ENCODE assay signal across 10 cellular contexts in the genomic region with DNA sequence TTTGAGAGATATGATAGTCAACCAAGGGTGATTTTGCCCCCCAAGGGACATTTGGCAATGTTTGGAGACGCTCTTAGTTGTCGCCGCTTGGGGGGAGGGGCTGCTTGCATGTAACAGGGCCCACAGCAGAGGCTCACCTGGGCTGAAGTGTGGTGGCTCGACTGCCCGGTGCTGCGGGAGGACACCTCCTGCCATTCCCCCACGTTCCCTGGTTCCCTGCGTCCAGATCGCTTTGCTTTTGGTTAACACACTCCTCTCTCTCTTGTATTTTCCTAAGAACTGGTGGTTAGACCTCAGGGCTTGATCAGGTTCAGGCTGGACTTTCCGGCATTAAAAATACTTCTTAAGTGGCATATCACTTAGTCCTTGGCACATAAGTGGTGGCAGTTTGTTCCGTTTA. TPM values are rescaled to one million over a fixed set of nuclear protein-coding genes. Genes with fewer than 3 reads are reported as not detected.
A peak's percentile ranks its signal among the peaks of the same experiment; 100 is the strongest.
DNase-seq lines count a peak whose midpoint lies in the region; ATAC-seq, FAIRE-seq and TF ChIP-seq lines count a peak whose summit lies in the region.
"Had no signal": no experiment of that assay in that cellular context is flagged by ENCODE, and none has a peak within 500 bp of the region (broad histone marks: within the 10 kb centered on the region; RNA-seq: fewer than 3 reads in every experiment).

No MANE protein-coding gene starts in this region.

- H3K27ac Mint-ChIP-seq in activated naive CD8-positive, alpha-beta T cell = peak overlapping the region; percentile 85
- no peak overlapping the region for H3K27ac Mint-ChIP-seq in activated naive CD8-positive, alpha-beta T cell treated with anti-CD3 and anti-CD28 coated beads for 36 hours
- H3K27ac Mint-ChIP-seq in astrocyte (ENCODE audit: unreplicated experiment) (no peak overlapping the region), memory B cell (no peak overlapping the region), type B pancreatic cell (no peak overlapping the region)

- H3K36me3 Mint-ChIP-seq in activated naive CD8-positive, alpha-beta T cell = peaks cover 8% of the 10 kb centered on the region
- peaks cover 14% of the 10 kb centered on the region for H3K36me3 Mint-ChIP-seq in activated naive CD8-positive, alpha-beta T cell treated with anti-CD3 and anti-CD28 coated beads for 36 hours
- H3K36me3 Mint-ChIP-seq in astrocyte (ENCODE audit: low read depth, unreplicated experiment) (peaks cover 18% of the 10 kb centered on the region), memory B cell (peaks cover 5% of the 10 kb centered on the region), type B pancreatic cell (peaks cover 7% of the 10 kb centered on the region)

- H3K4me1 ChIP-seq in astrocyte (ENCODE audit: insufficient read depth, low read length) (peaks cover 6% of the 10 kb centered on the region), transverse colon (peaks cover 0 to 17% (median 15%) of the 10 kb centered on the region in 4 donors)

- no peak for TF ChIP-seq POLR2A in transverse colon (IDR thresholded peaks at IDR 0.05)

- peak overlapping the region; percentile 75 for H3K4me3 Mint-ChIP-seq in activated naive CD8-positive, alpha-beta T cell
- H3K4me3 Mint-ChIP-seq in activated naive CD8-positive, alpha-beta T cell treated with anti-CD3 and anti-CD28 coated beads for 36 hours = no peak overlapping the region
- H3K4me3 Mint-ChIP-seq in astrocyte (ENCODE audit: unreplicated experiment) = peak overlapping the region; percentile 56
- peak overlapping the region; percentile 83 for H3K4me3 Mint-ChIP-seq in memory B cell
- H3K4me3 Mint-ChIP-seq in type B pancreatic cell = peak overlapping the region; percentile 68

- DNase-seq in activated naive CD8-positive, alpha-beta T cell treated with anti-CD3 and anti-CD28 coated beads for 36 hours = no peak
- DNase-seq in astrocyte (ENCODE audit: low read depth) (no peak), memory B cell (ENCODE audit: low spot score in 2 of 2) (no peak), type B pancreatic cell (ENCODE audit: extremely low spot score, unreplicated experiment) (no peak), omental fat pad (ENCODE audit: low spot score) (no peak), NCI-H1048 (lab: John Stamatoyannopoulos, UW) (no peak), transverse colon (no peak)
- DNase-seq: NCI-H2081 treated with DMSO at 0.1 percent for 48 hours had no signal

- no peak overlapping the region for H3K4me2 ChIP-seq in astrocyte (ENCODE audit: low read length)

- no peak for TF ChIP-seq EP300 in transverse colon (IDR thresholded peaks at IDR 0.05; ENCODE audit: low read depth)

- intact Hi-C loops in transverse colon (cut with DNase I; ENCODE audit: low total_unique reads) = no loop called here

- H3K4me1 Mint-ChIP-seq in activated naive CD8-positive, alpha-beta T cell (ENCODE audit: low read depth) = peaks cover 32% of the 10 kb centered on the region
- peaks cover 16% of the 10 kb centered on the region for H3K4me1 Mint-ChIP-seq in activated naive CD8-positive, alpha-beta T cell treated with anti-CD3 and anti-CD28 coated beads for 36 hours
- H3K4me1 Mint-ChIP-seq in astrocyte (ENCODE audit: low read depth, unreplicated experiment) (peaks cover 4% of the 10 kb centered on the region), memory B cell (peaks cover 33% of the 10 kb centered on the region), type B pancreatic cell (ENCODE audit: unreplicated experiment) (peaks cover 5% of the 10 kb centered on the region)

- no peak overlapping the region for H3K9ac ChIP-seq in astrocyte (ENCODE audit: low read length)

- peaks cover 35% of the 10 kb centered on the region for H4K20me1 ChIP-seq in astrocyte (ENCODE audit: insufficient read depth, low read length)

- no peaks in the 10 kb centered on the region for H3K9me3 Mint-ChIP-seq in activated naive CD8-positive, alpha-beta T cell (ENCODE audit: low read depth)
- H3K9me3 Mint-ChIP-seq in activated naive CD8-positive, alpha-beta T cell treated with anti-CD3 and anti-CD28 coated beads for 36 hours = peaks cover 2% of the 10 kb centered on the region
- H3K9me3 Mint-ChIP-seq in astrocyte (ENCODE audit: unreplicated experiment) = peaks cover 6% of the 10 kb centered on the region
- H3K9me3 Mint-ChIP-seq in memory B cell = no peaks in the 10 kb centered on the region
- no peaks in the 10 kb centered on the region for H3K9me3 Mint-ChIP-seq in type B pancreatic cell

- no peak overlapping the region for H2AFZ ChIP-seq in astrocyte (ENCODE audit: low read depth, low read length)

- in situ Hi-C loops in transverse colon (cut with MboI; ENCODE audit: low pct_ligation_motif_present in 1 of 4, low pct_unique_long_range_greater_than_20kb in 1 of 4, low sequenced_read_pairs in 3 of 4) = no loop called here

- ATAC-seq in memory B cell (ENCODE audit: low read depth) (no peak), omental fat pad (ENCODE audit: low FRiP score) (no peak)

- TF ChIP-seq CTCF in astrocyte (IDR thresholded peaks at IDR 0.05; ENCODE audit: insufficient read depth, low read depth, low read length) (no peak), type B pancreatic cell (conservative IDR thresholded peaks at IDR 0.05) (no peak), omental fat pad (IDR thresholded peaks at IDR 0.05) (no peak), transverse colon (IDR thresholded peaks at IDR 0.05) (no peak)

- H3K79me2 ChIP-seq in astrocyte (ENCODE audit: insufficient read depth, low read length) = no peaks in the 10 kb centered on the region

- no peak for FAIRE-seq in astrocyte (lab: Jason Lieb, UNC)
- FAIRE-seq: small intestine had no signal

- H3K27me3 ChIP-seq in astrocyte (ENCODE audit: insufficient read depth, low read length) = peaks cover 25% of the 10 kb centered on the region
- H3K27me3 ChIP-seq in transverse colon = no peaks in the 10 kb centered on the region

- no peak overlapping the region for H3K4me3 ChIP-seq in astrocyte (ENCODE audit: insufficient read depth, low read depth, low read length)
- no peak overlapping the region for H3K4me3 ChIP-seq in transverse colon

- H3K36me3 ChIP-seq in astrocyte (ENCODE audit: insufficient read depth, low read length) (no peaks in the 10 kb centered on the region), transverse colon (no peaks in the 10 kb centered on the region)

- H3K27me3 Mint-ChIP-seq in activated naive CD8-positive, alpha-beta T cell = no peaks in the 10 kb centered on the region
- no peaks in the 10 kb centered on the region for H3K27me3 Mint-ChIP-seq in activated naive CD8-positive, alpha-beta T cell treated with anti-CD3 and anti-CD28 coated beads for 36 hours
- H3K27me3 Mint-ChIP-seq in astrocyte (ENCODE audit: low read depth, unreplicated experiment) (peaks cover 30% of the 10 kb centered on the region), memory B cell (peaks cover 5% of the 10 kb centered on the region), type B pancreatic cell (peaks cover 48% of the 10 kb centered on the region)

- no peaks in the 10 kb centered on the region for H3K9me3 ChIP-seq in astrocyte (ENCODE audit: insufficient read depth, low read depth, low read length)
- no peaks in the 10 kb centered on the region for H3K9me3 ChIP-seq in transverse colon

- no peak overlapping the region for H3K27ac ChIP-seq in astrocyte (ENCODE audit: low read depth, low read length)
- H3K27ac ChIP-seq in transverse colon = no peak overlapping the region

- 79 to 89% methylated on average over 3 to 11 of the region's 11 CpGs for WGBS in transverse colon (ENCODE audit: low coverage in 1 of 2), 2 donors

RNA-seq across cellular contexts. Expression of a gene that starts 18.9 kb away (rescaled TPM):
- total RNA-seq in activated naive CD8-positive, alpha-beta T cell treated with anti-CD3 and anti-CD28 coated beads for 36 hours = 100 to 1,000 TPM; 209 to 221 TPM
- total RNA-seq in astrocyte (98.7 and 102 TPM in 2 replicates), type B pancreatic cell (ENCODE audit: low replicate concordance) (99.8 TPM in 2 replicates), omental fat pad (10 to 100 TPM; 73.7 to 90.5 (median 87.6) TPM), transverse colon (100 to 1,000 TPM in 2 of 4 donors, 10 to 100 TPM in 2; 66.2 to 211 (median 116) TPM)
